ENCODE assay signal across 4 cellular contexts in genomic region chr6:137409378-137409777, GRCh38.
"Had no signal": no experiment of that assay in that cellular context is flagged by ENCODE, and none has a peak within 500 bp of the region (broad histone marks: within the 10 kb centered on the region; RNA-seq: fewer than 3 reads in every experiment).

No MANE protein-coding gene starts in this region.

- DNase-seq: H9, HCEC 1CT had no signal

- H3K4me3 Mint-ChIP-seq: GM23338, H9, IgD-negative memory B cell had no signal

- H3K36me3 Mint-ChIP-seq: IgD-negative memory B cell had no signal

- ATAC-seq: GM23338 had no signal

- H3K27ac Mint-ChIP-seq: GM23338, H9, IgD-negative memory B cell had no signal
